ENCODE assay signal across 20 cellular contexts in the genomic region with DNA sequence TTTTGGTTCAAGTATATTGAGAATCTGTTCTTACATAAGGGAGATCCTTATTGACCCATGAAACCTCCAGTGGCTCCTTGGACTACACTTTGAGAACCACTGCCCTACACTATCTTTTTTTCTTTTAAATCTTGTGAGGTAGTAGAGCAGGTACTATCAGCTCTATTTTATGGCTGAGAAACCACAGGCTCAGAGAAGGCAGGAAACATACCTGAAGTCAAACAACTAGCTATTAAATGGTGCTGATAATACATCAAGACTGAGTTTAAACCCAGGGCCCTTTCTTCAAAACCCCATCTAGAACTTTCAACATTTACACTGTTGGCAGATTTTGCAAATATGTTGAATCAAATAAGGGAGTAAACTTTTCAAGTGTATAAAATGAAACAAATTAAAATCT. TPM values are rescaled to one million over a fixed set of nuclear protein-coding genes. Genes with fewer than 3 reads are reported as not detected.
DNase-seq lines count a peak whose midpoint lies in the region; ATAC-seq and TF ChIP-seq lines count a peak whose summit lies in the region.
"Had no signal": no experiment of that assay in that cellular context is flagged by ENCODE, and none has a peak within 500 bp of the region (broad histone marks: within the 10 kb centered on the region; RNA-seq: fewer than 3 reads in every experiment).

No MANE protein-coding gene starts in this region.

- H3K27ac ChIP-seq in CD4-positive, CD25-positive, alpha-beta regulatory T cell (ENCODE audit: insufficient read depth, low read length, poor library complexity, severe bottlenecking) = peak overlapping the region; percentile 64
- H3K27ac ChIP-seq in colonic mucosa = no peak overlapping the region
- H3K27ac ChIP-seq: 22Rv1 had no signal

- H3K4me3 ChIP-seq in CD4-positive, CD25-positive, alpha-beta regulatory T cell (ENCODE audit: low read depth, low read length) = peak overlapping the region; percentile 41
- no peak overlapping the region for H3K4me3 ChIP-seq in colonic mucosa

- H3K27ac Mint-ChIP-seq in T-helper 1 cell treated with Interleukin-12 subunit alpha and Interleukin-12 subunit beta and Interleukin-4 antibody, amounts not matched to agents 30 μg/mL and 1 μg/mL, for 36 hours = peak overlapping the region; percentile 26
- peak overlapping the region; percentile 64 to 93 (median 82) for H3K27ac Mint-ChIP-seq in CD4-positive, CD25-positive, alpha-beta regulatory T cell
- H3K27ac Mint-ChIP-seq in T-cell (peak overlapping the region; percentile 72 to 79), CD14-positive monocyte (no peak overlapping the region)
- no peak overlapping the region for H3K27ac Mint-ChIP-seq in central memory CD8-positive, alpha-beta T cell (ENCODE audit: low read depth)

- H3K27me3 ChIP-seq in CD4-positive, CD25-positive, alpha-beta regulatory T cell (ENCODE audit: control insufficient read depth, insufficient read depth, low read length) = no peaks in the 10 kb centered on the region
- H3K27me3 ChIP-seq in colonic mucosa = no peaks in the 10 kb centered on the region

- no peaks in the 10 kb centered on the region for H3K9me3 ChIP-seq in CD4-positive, CD25-positive, alpha-beta regulatory T cell (ENCODE audit: control insufficient read depth in 2 of 2, low read length in 2 of 2)
- H3K9me3 ChIP-seq in colonic mucosa = no peaks in the 10 kb centered on the region

- CTCF ChIA-PET in T-cell (lab: Charles Lee) = interaction anchor here (0.7 to 2.1 kb wide), 9 partner anchors 9 to 66 kb away, joined by 3 to 18 read pairs (median 4); no protein-coding TSS in a partner anchor

- H3K36me3 ChIP-seq in CD4-positive, CD25-positive, alpha-beta regulatory T cell (ENCODE audit: control insufficient read depth, insufficient read depth, low read length) = peaks cover 29% of the 10 kb centered on the region
- no peaks in the 10 kb centered on the region for H3K36me3 ChIP-seq in colonic mucosa

- H3K9ac ChIP-seq in colonic mucosa (ENCODE audit: low read depth in 2 of 2, low read length in 2 of 2) = no peak overlapping the region

- peaks cover 30% of the 10 kb centered on the region for H3K36me3 Mint-ChIP-seq in T-helper 1 cell treated with Interleukin-12 subunit alpha and Interleukin-12 subunit beta and Interleukin-4 antibody, amounts not matched to agents 30 μg/mL and 1 μg/mL, for 36 hours (ENCODE audit: low read depth)
- peaks cover 30% of the 10 kb centered on the region for H3K36me3 Mint-ChIP-seq in CD4-positive, CD25-positive, alpha-beta regulatory T cell
- H3K36me3 Mint-ChIP-seq in T-cell (peaks cover 32% of the 10 kb centered on the region), CD14-positive monocyte (peaks cover 16 to 26% of the 10 kb centered on the region in 2 donors)
- peaks cover 43% of the 10 kb centered on the region for H3K36me3 Mint-ChIP-seq in central memory CD8-positive, alpha-beta T cell (ENCODE audit: insufficient read depth)

- DNase-seq in T-helper 1 cell (no peak), T-cell (no peak), CD14-positive monocyte (ENCODE audit: low spot score) (no peak), colonic mucosa (no peak)
- DNase-seq in CD4-positive, CD25-positive, alpha-beta regulatory T cell = peak in 1 of 3 donors; percentile 27
- DNase-seq in central memory CD8-positive, alpha-beta T cell (ENCODE audit: low spot score in 2 of 2) = no peak
- DNase-seq: COR-L47, GF-D8, H7, KG1, NCI-H1436, NCI-H2029, NCI-H2171, NCI-H446, OCI-M1, SIG-M5 had no signal

- peaks cover 38% of the 10 kb centered on the region for H3K4me1 Mint-ChIP-seq in T-helper 1 cell treated with Interleukin-12 subunit alpha and Interleukin-12 subunit beta and Interleukin-4 antibody, amounts not matched to agents 30 μg/mL and 1 μg/mL, for 36 hours (ENCODE audit: low read depth)
- peaks cover 45 to 90% (median 56%) of the 10 kb centered on the region in 4 donors for H3K4me1 Mint-ChIP-seq in CD4-positive, CD25-positive, alpha-beta regulatory T cell
- H3K4me1 Mint-ChIP-seq in T-cell = peaks cover 81 to 89% (median 81%) of the 10 kb centered on the region in 3 donors
- H3K4me1 Mint-ChIP-seq in central memory CD8-positive, alpha-beta T cell = peaks cover 48% of the 10 kb centered on the region
- peaks cover 11% of the 10 kb centered on the region for H3K4me1 Mint-ChIP-seq in CD14-positive monocyte

- no peaks in the 10 kb centered on the region for H3K27me3 Mint-ChIP-seq in T-helper 1 cell treated with Interleukin-12 subunit alpha and Interleukin-12 subunit beta and Interleukin-4 antibody, amounts not matched to agents 30 μg/mL and 1 μg/mL, for 36 hours (ENCODE audit: low read depth)
- H3K27me3 Mint-ChIP-seq in CD4-positive, CD25-positive, alpha-beta regulatory T cell = no peaks in the 10 kb centered on the region
- H3K27me3 Mint-ChIP-seq in T-cell (no peaks in the 10 kb centered on the region), CD14-positive monocyte (ENCODE audit: low read depth in 3 of 3) (no peaks in the 10 kb centered on the region)
- H3K27me3 Mint-ChIP-seq in central memory CD8-positive, alpha-beta T cell = no peaks in the 10 kb centered on the region

- peaks cover 64% of the 10 kb centered on the region for H3K4me1 ChIP-seq in CD4-positive, CD25-positive, alpha-beta regulatory T cell (ENCODE audit: control insufficient read depth, insufficient read depth, low read length, poor library complexity, severe bottlenecking)
- H3K4me1 ChIP-seq in colonic mucosa = peaks cover 9% of the 10 kb centered on the region

- intact Hi-C loops in CD14-positive monocyte (cut with micrococcal nuclease) (no loop called here), colonic mucosa (cut with DNase I) (no loop called here)

- TF ChIP-seq CTCF in CD14-positive monocyte (IDR thresholded peaks at IDR 0.05) = no peak
- no peak for TF ChIP-seq CTCF in colonic mucosa (IDR thresholded peaks at IDR 0.05)

- no peak overlapping the region for H3K4me3 Mint-ChIP-seq in T-helper 1 cell treated with Interleukin-12 subunit alpha and Interleukin-12 subunit beta and Interleukin-4 antibody, amounts not matched to agents 30 μg/mL and 1 μg/mL, for 36 hours
- H3K4me3 Mint-ChIP-seq in CD4-positive, CD25-positive, alpha-beta regulatory T cell = peak overlapping the region; percentile 11 to 76 (median 72)
- peak overlapping the region; percentile 11 to 53 (median 13) for H3K4me3 Mint-ChIP-seq in T-cell
- no peak overlapping the region for H3K4me3 Mint-ChIP-seq in central memory CD8-positive, alpha-beta T cell
- no peak overlapping the region for H3K4me3 Mint-ChIP-seq in CD14-positive monocyte

- ATAC-seq in CD4-positive, CD25-positive, alpha-beta regulatory T cell (ENCODE audit: low read depth in 2 of 2) = peak; percentile 57
- ATAC-seq in T-cell (replicated peaks in 1 of 4) (peak in 2 of 4 experiments; percentile 30 to 42), GM21515 (IDR thresholded peaks at IDR 0.05; ENCODE audit: unreplicated experiment) (no peak)
- peak; percentile 40 for ATAC-seq in central memory CD8-positive, alpha-beta T cell (replicated peaks; ENCODE audit: extremely low read depth, poor library complexity, severe bottlenecking)
- ATAC-seq: HepG2 had no signal

- no peaks in the 10 kb centered on the region for H3K9me3 Mint-ChIP-seq in T-helper 1 cell treated with Interleukin-12 subunit alpha and Interleukin-12 subunit beta and Interleukin-4 antibody, amounts not matched to agents 30 μg/mL and 1 μg/mL, for 36 hours
- no peaks in the 10 kb centered on the region for H3K9me3 Mint-ChIP-seq in CD4-positive, CD25-positive, alpha-beta regulatory T cell
- no peaks in the 10 kb centered on the region for H3K9me3 Mint-ChIP-seq in T-cell
- no peaks in the 10 kb centered on the region for H3K9me3 Mint-ChIP-seq in central memory CD8-positive, alpha-beta T cell
- no peaks in the 10 kb centered on the region for H3K9me3 Mint-ChIP-seq in CD14-positive monocyte

- POLR2A ChIA-PET in T-cell (lab: Charles Lee) = interaction anchor here (0.6 to 1.6 kb wide), 4 partner anchors 10 to 109 kb away, joined by 3 to 5 read pairs (median 3); no protein-coding TSS in a partner anchor

RNA-seq across cellular contexts. Expression of gene ZBTB25, which starts 6.9 kb away (rescaled TPM):
- 78.0 TPM for total RNA-seq in CD4-positive, CD25-positive, alpha-beta regulatory T cell
- polyA plus RNA-seq in CD4-positive, CD25-positive, alpha-beta regulatory T cell = 10 to 100 TPM; 34.8 to 39.7 (median 37.1) TPM
- total RNA-seq in T-cell (10 to 100 TPM; 48.0 to 71.9 (median 51.2) TPM), colonic mucosa (1 to 10 TPM; 5.6 to 6.1 TPM)
- 1 to 10 TPM; 3.2 to 3.9 TPM for polyA plus RNA-seq in CD14-positive monocyte

RNA-seq across cellular contexts. Expression of gene ZBTB1, which starts 7.8 kb away (rescaled TPM):
- 167 TPM for total RNA-seq in CD4-positive, CD25-positive, alpha-beta regulatory T cell
- polyA plus RNA-seq in CD4-positive, CD25-positive, alpha-beta regulatory T cell = 10 to 100 TPM; 53.5 to 58.6 (median 56.5) TPM
- total RNA-seq in T-cell = 100 to 1,000 TPM in 2 of 5 donors, 10 to 100 TPM in 3; 69.2 to 130 (median 72.4) TPM
- polyA plus RNA-seq in CD14-positive monocyte = 10 to 100 TPM; 27.7 to 33.4 TPM
- 10 to 100 TPM; 26.2 to 32.7 TPM for total RNA-seq in colonic mucosa

RNA-seq across cellular contexts. Expression of gene AKAP5, which starts 31.5 kb away (rescaled TPM):
- 1.3 TPM for total RNA-seq in CD4-positive, CD25-positive, alpha-beta regulatory T cell
- polyA plus RNA-seq in CD4-positive, CD25-positive, alpha-beta regulatory T cell = under 1 TPM in 3 of 4 donors, not detected in 1; 0.08 to 0.92 (median 0.17) TPM
- 1 to 10 TPM in 1 of 5 donors, under 1 TPM in 4; 0.26 to 2.0 (median 0.55) TPM for total RNA-seq in T-cell
- not detected for polyA plus RNA-seq in CD14-positive monocyte
- total RNA-seq in colonic mucosa = 10 to 100 TPM in 1 of 2 donors, 1 to 10 TPM in 1; 8.1 to 18.1 TPM

RNA-seq across cellular contexts. Expression of gene HSPA2, which starts 43.8 kb away (rescaled TPM):
- total RNA-seq in CD4-positive, CD25-positive, alpha-beta regulatory T cell = 2.6 TPM
- under 1 TPM; 0.48 to 0.90 (median 0.57) TPM for polyA plus RNA-seq in CD4-positive, CD25-positive, alpha-beta regulatory T cell
- total RNA-seq in T-cell = 1 to 10 TPM; 1.2 to 2.7 (median 2.1) TPM
- under 1 TPM in 1 of 2 donors, not detected in 1; 0.17 TPM for polyA plus RNA-seq in CD14-positive monocyte
- 10 to 100 TPM; 21.6 to 66.1 TPM for total RNA-seq in colonic mucosa

RNA-seq across cellular contexts. Expression of gene PPP1R36, which starts 53.0 kb away (rescaled TPM):
- not detected for total RNA-seq in CD4-positive, CD25-positive, alpha-beta regulatory T cell
- polyA plus RNA-seq in CD4-positive, CD25-positive, alpha-beta regulatory T cell = under 1 TPM in 2 of 4 donors, not detected in 2; 0.28 to 0.32 TPM
- not detected for total RNA-seq in T-cell
- polyA plus RNA-seq in CD14-positive monocyte = under 1 TPM in 1 of 2 donors, not detected in 1; 0.38 TPM
- 1 to 10 TPM; 2.2 to 5.0 TPM for total RNA-seq in colonic mucosa

Comparison
In these comparisons a context has a peak if more than half of its experiments do, and no peak if none do; other contexts are left out.
1. H3K27ac Mint-ChIP-seq: peak in T-helper 1 cell treated with Interleukin-12 subunit alpha and Interleukin-12 subunit beta and Interleukin-4 antibody, amounts not matched to agents 30 μg/mL and 1 μg/mL, for 36 hours (single experiment), CD4-positive, CD25-positive, alpha-beta regulatory T cell (3 of 3) and T-cell (2 of 2); none in central memory CD8-positive, alpha-beta T cell (single experiment) and CD14-positive monocyte (0 of 7).
2. H3K4me3 Mint-ChIP-seq: peak in CD4-positive, CD25-positive, alpha-beta regulatory T cell (4 of 4) and T-cell (3 of 3); none in T-helper 1 cell treated with Interleukin-12 subunit alpha and Interleukin-12 subunit beta and Interleukin-4 antibody, amounts not matched to agents 30 μg/mL and 1 μg/mL, for 36 hours (single experiment), central memory CD8-positive, alpha-beta T cell (single experiment) and CD14-positive monocyte (0 of 2).
3. RNA of gene ZBTB25, which starts 6.9 kb away (total RNA-seq): 78.0 TPM in CD4-positive, CD25-positive, alpha-beta regulatory T cell (single experiment) and 48.0 to 71.9 TPM in T-cell; 5.6 to 6.1 TPM in colonic mucosa; every median in the first group is over 4 times any median in the second.